In genomic region chr5:94353605-94354004, GRCh38 we compare ENCODE assay signal across 39 cellular contexts.
"Had no signal": no experiment of that assay in that cellular context is flagged by ENCODE, and none has a peak within 500 bp of the region (broad histone marks: within the 10 kb centered on the region; RNA-seq: fewer than 3 reads in every experiment).

No MANE protein-coding gene starts in this region.

- H3K4me1 ChIP-seq: adrenal gland, ascending aorta, body of pancreas, breast epithelium had no signal

- H3K27me3 Mint-ChIP-seq: activated naive CD4-positive, alpha-beta T cell treated with anti-CD3 and anti-CD28 coated beads, Interleukin-2, amount 10 ng/mL, durations not matched to agents 7 days and 5 days; activated naive CD4-positive, alpha-beta T cell treated with anti-CD3 and anti-CD28 coated beads, Interleukin-2, amount 50 U/mL, for 24 hours; activated naive CD8-positive, alpha-beta T cell; activated naive CD8-positive, alpha-beta T cell treated with anti-CD3 and anti-CD28 coated beads for 36 hours; activated naive CD8-positive, alpha-beta T cell treated with anti-CD3 and anti-CD28 coated beads, Interleukin-2, amount 10 ng/mL, durations not matched to agents 7 days and 5 days; activated naive CD8-positive, alpha-beta T cell treated with anti-CD3 and anti-CD28 coated beads, Interleukin-2, amount 50 U/mL, for 24 hours; activated T-cell treated with anti-CD3 and anti-CD28 coated beads, Interleukin-2, amount 50 U/mL, for 24 hours; activated T-helper 17 cell treated with anti-CD3 and anti-CD28 coated beads, Interleukin-2, amount 50 U/mL, for 72 hours; brain; central memory CD8-positive, alpha-beta T cell had no signal

- H3K4me3 Mint-ChIP-seq: activated naive CD4-positive, alpha-beta T cell treated with anti-CD3 and anti-CD28 coated beads for 36 hours; activated naive CD4-positive, alpha-beta T cell treated with anti-CD3 and anti-CD28 coated beads, Interleukin-2, amount 10 ng/mL, durations not matched to agents 7 days and 5 days; activated naive CD4-positive, alpha-beta T cell treated with anti-CD3 and anti-CD28 coated beads, Interleukin-2, amount 50 U/mL, for 24 hours; activated naive CD8-positive, alpha-beta T cell; activated naive CD8-positive, alpha-beta T cell treated with anti-CD3 and anti-CD28 coated beads for 36 hours; activated naive CD8-positive, alpha-beta T cell treated with anti-CD3 and anti-CD28 coated beads, Interleukin-2, amount 10 ng/mL, durations not matched to agents 7 days and 5 days; activated naive CD8-positive, alpha-beta T cell treated with anti-CD3 and anti-CD28 coated beads, Interleukin-2, amount 50 U/mL, for 24 hours; activated T-cell treated with anti-CD3 and anti-CD28 coated beads, Interleukin-2, amount 50 U/mL, for 24 hours; activated T-cell treated with anti-CD3 and anti-CD28 coated beads, Interleukin-2, amount 50 U/mL, for 4 hours; activated T-cell treated with anti-CD3 and anti-CD28 coated beads, Interleukin-2, amount 50 U/mL, for 72 hours; activated T-helper 1 cell treated with anti-CD3 and anti-CD28 coated beads, Interleukin-12 subunit alpha, Interleukin-12 subunit beta, Interleukin-2, Interleukin-4 antibody, amounts not matched to agents 30 ng/mL and 10 ng/mL and 1 ng/mL, durations not matched to agents 14 hours and 24 hours and 36 hours; activated T-helper 17 cell treated with anti-CD3 and anti-CD28 coated beads, Interleukin-2, amount 50 U/mL, for 72 hours; brain; central memory CD8-positive, alpha-beta T cell had no signal

- H3K4me3 ChIP-seq: adrenal gland, ascending aorta, body of pancreas, breast epithelium, cardiac muscle cell had no signal

- H3K36me3 ChIP-seq: adrenal gland, ascending aorta, brain microvascular endothelial cell, breast epithelium, cardiac muscle cell had no signal

- H3K4me1 Mint-ChIP-seq: activated naive CD4-positive, alpha-beta T cell treated with anti-CD3 and anti-CD28 coated beads, Interleukin-2, amount 50 U/mL, for 24 hours; activated naive CD8-positive, alpha-beta T cell treated with anti-CD3 and anti-CD28 coated beads, Interleukin-2, amount 50 U/mL, for 24 hours; activated T-helper 17 cell treated with anti-CD3 and anti-CD28 coated beads, Interleukin-2, amount 50 U/mL, for 72 hours; brain had no signal

- FAIRE-seq: astrocyte, bronchial epithelial cell had no signal

- H3K27ac Mint-ChIP-seq: activated naive CD4-positive, alpha-beta T cell treated with anti-CD3 and anti-CD28 coated beads for 36 hours; activated naive CD4-positive, alpha-beta T cell treated with anti-CD3 and anti-CD28 coated beads, Interleukin-2, amount 10 ng/mL, durations not matched to agents 7 days and 5 days; activated naive CD4-positive, alpha-beta T cell treated with anti-CD3 and anti-CD28 coated beads, Interleukin-2, amount 50 U/mL, for 24 hours; activated naive CD4-positive, alpha-beta T cell treated with anti-CD3 and anti-CD28 coated beads, Interleukin-2, amount 50 U/mL, for 72 hours; activated naive CD8-positive, alpha-beta T cell; activated naive CD8-positive, alpha-beta T cell treated with anti-CD3 and anti-CD28 coated beads for 36 hours; activated naive CD8-positive, alpha-beta T cell treated with anti-CD3 and anti-CD28 coated beads, Interleukin-2, amount 10 ng/mL, durations not matched to agents 7 days and 5 days; activated naive CD8-positive, alpha-beta T cell treated with anti-CD3 and anti-CD28 coated beads, Interleukin-2, amount 50 U/mL, for 24 hours; activated T-cell treated with anti-CD3 and anti-CD28 coated beads, Interleukin-2, amount 50 U/mL, for 24 hours; activated T-cell treated with anti-CD3 and anti-CD28 coated beads, Interleukin-2, amount 50 U/mL, for 72 hours; activated T-helper 1 cell treated with anti-CD3 and anti-CD28 coated beads, Interleukin-12 subunit alpha, Interleukin-12 subunit beta, Interleukin-2, Interleukin-4 antibody, amounts not matched to agents 30 ng/mL and 10 ng/mL and 1 ng/mL, durations not matched to agents 14 hours and 24 hours and 36 hours; activated T-helper 17 cell treated with anti-CD3 and anti-CD28 coated beads, Interleukin-2, amount 50 U/mL, for 72 hours; activated T-helper 2 cell treated with anti-CD3 and anti-CD28 coated beads, Interferon-gamma antibody, Interleukin-2, Interleukin-4, amounts not matched to agents 10 μg/mL and 5 μg/mL and 100 μg/mL, durations not matched to agents 14 hours and 24 hours and 36 hours; brain had no signal

- H3K27me3 ChIP-seq: adrenal gland, ascending aorta, body of pancreas, brain microvascular endothelial cell, breast epithelium, cardiac muscle cell had no signal

- DNase-seq: activated effector memory CD4-positive, alpha-beta T cell treated with anti-CD3 and anti-CD28 coated beads, Interleukin-2, amount 50 U/mL, for 16 hours; activated effector memory CD4-positive, alpha-beta T cell treated with Interleukin-2 at 50 U/mL for 16 hours; activated gamma-delta T cell; activated gamma-delta T cell treated with Interleukin-2 at 50 U/mL for 16 hours; activated naive CD4-positive, alpha-beta T cell; activated naive CD4-positive, alpha-beta T cell treated with anti-CD3 and anti-CD28 coated beads for 36 hours; activated naive CD4-positive, alpha-beta T cell treated with anti-CD3 and anti-CD28 coated beads, Interleukin-2, amount 10 ng/mL, durations not matched to agents 7 days and 5 days; activated naive CD4-positive, alpha-beta T cell treated with anti-CD3 and anti-CD28 coated beads, Interleukin-2, amount 50 U/mL, for 16 hours; activated naive CD4-positive, alpha-beta T cell treated with Interleukin-2 at 50 U/mL for 16 hours; activated naive CD8-positive, alpha-beta T cell treated with anti-CD3 and anti-CD28 coated beads for 36 hours; activated naive CD8-positive, alpha-beta T cell treated with anti-CD3 and anti-CD28 coated beads, Interleukin-2, amount 10 ng/mL, durations not matched to agents 7 days and 5 days; activated naive CD8-positive, alpha-beta T cell treated with anti-CD3 and anti-CD28 coated beads, Interleukin-2, amount 50 U/mL, for 24 hours; activated T-cell treated with anti-CD3 and anti-CD28 coated beads, Interleukin-2, amount 50 U/mL, for 24 hours; activated T-cell treated with anti-CD3 and anti-CD28 coated beads, Interleukin-2, amount 50 U/mL, for 4 hours; activated T-cell treated with anti-CD3 and anti-CD28 coated beads, Interleukin-2, amount 50 U/mL, for 48 hours; activated T-cell treated with anti-CD3 and anti-CD28 coated beads, Interleukin-2, amount 50 U/mL, for 72 hours; adrenal gland; amniotic stem cell; amygdala; anterior cingulate cortex; aorta; body of pancreas; brain microvascular endothelial cell; caudate nucleus; central memory CD4-positive, alpha-beta T cell; cerebellar nuclear complex had no signal

- H3K9me3 ChIP-seq: body of pancreas had no signal

- ATAC-seq: activated naive CD4-positive, alpha-beta T cell treated with anti-CD3 and anti-CD28 coated beads, Interleukin-2, amount 50 U/mL, for 72 hours; activated naive CD8-positive, alpha-beta T cell treated with anti-CD3 and anti-CD28 coated beads, Interleukin-2, amount 50 U/mL, for 24 hours; activated T-cell treated with anti-CD3 and anti-CD28 coated beads, Interleukin-2, amount 50 U/mL, for 4 hours; activated T-cell treated with anti-CD3 and anti-CD28 coated beads, Interleukin-2, amount 50 U/mL, for 72 hours; activated T-helper 17 cell treated with anti-CD3 and anti-CD28 coated beads, Interleukin-2, amount 50 U/mL, for 72 hours; body of pancreas had no signal

- H3K9me3 Mint-ChIP-seq: activated naive CD4-positive, alpha-beta T cell treated with anti-CD3 and anti-CD28 coated beads, Interleukin-2, amount 10 ng/mL, durations not matched to agents 7 days and 5 days; activated T-helper 2 cell treated with anti-CD3 and anti-CD28 coated beads, Interferon-gamma antibody, Interleukin-2, Interleukin-4, amounts not matched to agents 10 μg/mL and 5 μg/mL and 100 μg/mL, durations not matched to agents 14 hours and 24 hours and 36 hours had no signal

- H3K27ac ChIP-seq: adrenal gland, ascending aorta, body of pancreas, brain microvascular endothelial cell, breast epithelium, cardiac muscle cell had no signal

- H3K36me3 Mint-ChIP-seq: activated naive CD4-positive, alpha-beta T cell treated with anti-CD3 and anti-CD28 coated beads, Interleukin-2, amount 10 ng/mL, durations not matched to agents 7 days and 5 days; activated naive CD4-positive, alpha-beta T cell treated with anti-CD3 and anti-CD28 coated beads, Interleukin-2, amount 50 U/mL, for 24 hours; activated naive CD8-positive, alpha-beta T cell; activated naive CD8-positive, alpha-beta T cell treated with anti-CD3 and anti-CD28 coated beads, Interleukin-2, amount 10 ng/mL, durations not matched to agents 7 days and 5 days had no signal
